Comparison of ENCODE assay signal across 18 cellular contexts in the genomic region with DNA sequence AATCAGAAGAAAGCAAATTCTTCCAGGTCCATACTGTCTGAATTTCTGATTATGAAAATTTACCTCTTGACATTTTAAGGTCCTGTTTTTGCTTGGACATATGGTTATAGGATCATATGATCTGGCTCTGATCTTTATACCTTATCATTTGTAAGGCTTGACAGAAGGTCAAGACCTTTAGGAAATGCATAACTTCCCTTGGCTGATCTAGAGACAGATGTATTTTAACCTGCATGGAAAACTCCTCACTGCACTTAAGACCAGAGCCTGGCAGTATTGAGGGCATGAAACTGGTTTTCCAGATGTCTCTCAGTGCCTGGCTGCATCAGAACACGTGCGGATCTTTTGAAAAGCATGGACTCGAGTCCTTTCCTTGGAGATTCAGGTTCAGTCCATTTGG.
"Had no signal": no experiment of that assay in that cellular context is flagged by ENCODE, and none has a peak within 500 bp of the region (broad histone marks: within the 10 kb centered on the region; RNA-seq: fewer than 3 reads in every experiment).

No MANE protein-coding gene starts in this region.

- H3K27ac ChIP-seq: epithelial cell of prostate, stomach, vagina had no signal

- H3K4me3 ChIP-seq: lung, stomach, vagina had no signal

- H3K27ac Mint-ChIP-seq: activated B cell treated with CpG ODN at 0.5 μM for 24 hours; activated CD4-positive, alpha-beta memory T cell treated with anti-CD3 and anti-CD28 coated beads for 36 hours; dendritic cell treated with granulocyte-macrophage colony-stimulating factor and Interleukin-4, amounts not matched to agents 40 ng/mL and 50 ng/mL, for 4 days had no signal

- H3K4me1 ChIP-seq: stomach, vagina had no signal

- H3K9me3 Mint-ChIP-seq: activated B cell treated with CpG ODN at 0.5 μM for 24 hours; activated CD4-positive, alpha-beta memory T cell treated with anti-CD3 and anti-CD28 coated beads for 36 hours; activated T-cell treated with anti-CD3 and anti-CD28 coated beads, Interleukin-2, amount 50 U/mL, for 4 hours; dendritic cell treated with granulocyte-macrophage colony-stimulating factor and Interleukin-4, amounts not matched to agents 40 ng/mL and 50 ng/mL, for 4 days; naive B cell had no signal

- H3K27me3 ChIP-seq: stomach, vagina had no signal

- H3K4me3 Mint-ChIP-seq: activated B cell treated with CpG ODN at 0.5 μM for 24 hours; activated CD4-positive, alpha-beta memory T cell treated with anti-CD3 and anti-CD28 coated beads for 36 hours; activated naive CD8-positive, alpha-beta T cell; activated T-cell treated with anti-CD3 and anti-CD28 coated beads, Interleukin-2, amount 50 U/mL, for 4 hours; dendritic cell treated with granulocyte-macrophage colony-stimulating factor and Interleukin-4, amounts not matched to agents 40 ng/mL and 50 ng/mL, for 4 days; naive B cell had no signal

- ATAC-seq: activated T-cell treated with anti-CD3 and anti-CD28 coated beads, Interleukin-2, amount 50 U/mL, for 4 hours; left lobe of liver had no signal

- DNase-seq: activated B cell treated with CpG ODN at 0.5 μM for 24 hours; activated CD4-positive, alpha-beta memory T cell treated with anti-CD3 and anti-CD28 coated beads for 36 hours; activated CD4-positive, alpha-beta T cell treated with anti-CD3 and anti-CD28 coated beads for 4 hours; activated gamma-delta T cell; activated T-cell treated with anti-CD3 and anti-CD28 coated beads, Interleukin-2, amount 50 U/mL, for 4 hours; foreskin fibroblast; kidney; naive B cell; stimulated activated CD8-positive, alpha-beta memory T cell treated with anti-CD3 and anti-CD28 coated beads, Interleukin-4, amount 100 ng/mL, for 48 hours; stomach; SW 1271; trophoblast cell had no signal

- H3K9me3 ChIP-seq: stomach, vagina had no signal

- H3K27me3 Mint-ChIP-seq: activated B cell treated with CpG ODN at 0.5 μM for 24 hours; activated CD4-positive, alpha-beta memory T cell treated with anti-CD3 and anti-CD28 coated beads for 36 hours; activated naive CD8-positive, alpha-beta T cell; dendritic cell treated with granulocyte-macrophage colony-stimulating factor and Interleukin-4, amounts not matched to agents 40 ng/mL and 50 ng/mL, for 4 days; naive B cell had no signal
